8 cellular contexts compared by ENCODE assay signal in genomic region chr3:39180183-39180545, GRCh38. TPM values are rescaled to one million over a fixed set of nuclear protein-coding genes. Genes with fewer than 3 reads are reported as not detected.
DNase-seq lines count a peak whose midpoint lies in the region; ATAC-seq, FAIRE-seq and TF ChIP-seq lines count a peak whose summit lies in the region.

No MANE protein-coding gene starts in this region.

- in situ Hi-C loops in astrocyte of the spinal cord (cut with HindIII; ENCODE audit: low sequenced_read_pairs) = no loop called here

- peaks cover 21% of the 10 kb centered on the region for H3K36me3 ChIP-seq in cardiac muscle cell
- no peaks in the 10 kb centered on the region for H3K36me3 ChIP-seq in lung (ENCODE audit: control insufficient read depth in 2 of 2, insufficient read depth in 2 of 2, low read length in 2 of 2)
- no peaks in the 10 kb centered on the region for H3K36me3 ChIP-seq in upper lobe of left lung

- DNase-seq in cardiac muscle cell (ENCODE audit: low read depth in 1 of 2, low spot score in 1 of 2) = no peak
- DNase-seq in Right ventricle myocardium superior = no peak
- no peak for DNase-seq in astrocyte of the spinal cord (ENCODE audit: low read depth, low spot score)
- DNase-seq in lung (ENCODE audit: low spot score) = no peak
- no peak for DNase-seq in upper lobe of left lung
- no peak for DNase-seq in frontal cortex (ENCODE audit: low spot score in 2 of 2)

- ATAC-seq in Right ventricle myocardium superior (ENCODE audit: poor library complexity) (no peak), lung (ENCODE audit: insufficient read depth, low FRiP score) (no peak), upper lobe of left lung (ENCODE audit: low FRiP score in 2 of 2) (no peak), GM21515 (IDR thresholded peaks at IDR 0.05; ENCODE audit: unreplicated experiment) (no peak), HG02938 (IDR thresholded peaks at IDR 0.05; ENCODE audit: unreplicated experiment) (no peak)

- no peaks in the 10 kb centered on the region for H3K27me3 ChIP-seq in cardiac muscle cell
- H3K27me3 ChIP-seq in lung (ENCODE audit: control insufficient read depth, insufficient read depth) = no peaks in the 10 kb centered on the region
- H3K27me3 ChIP-seq in upper lobe of left lung = no peaks in the 10 kb centered on the region

- intact Hi-C loops in Right ventricle myocardium superior (cut with DNase I) = loop anchor here (2.0 kb wide), 1 partner anchor 29 kb away; no protein-coding TSS in a partner anchor

- H3K4me1 ChIP-seq in cardiac muscle cell (ENCODE audit: low read depth) (peaks cover 15% of the 10 kb centered on the region), lung (ENCODE audit: control insufficient read depth in 2 of 2, insufficient read depth in 2 of 2, low read length in 2 of 2) (peaks cover 14 to 18% of the 10 kb centered on the region in 2 donors), upper lobe of left lung (peaks cover 48 to 66% (median 58%) of the 10 kb centered on the region in 4 donors)

- TF ChIP-seq EP300 in upper lobe of left lung (IDR thresholded peaks at IDR 0.05) = no peak

- H3K9me3 ChIP-seq in cardiac muscle cell (ENCODE audit: low read depth) (no peaks in the 10 kb centered on the region), lung (ENCODE audit: control insufficient read depth in 2 of 2, insufficient read depth in 1 of 2, low read length in 1 of 2) (no peaks in the 10 kb centered on the region), upper lobe of left lung (no peaks in the 10 kb centered on the region)

- H3K4me3 ChIP-seq in cardiac muscle cell = peak overlapping the region; percentile 30
- peak overlapping the region; percentile 38 for H3K4me3 ChIP-seq in astrocyte of the spinal cord (ENCODE audit: low read depth, low read length)
- no peak overlapping the region for H3K4me3 ChIP-seq in lung
- H3K4me3 ChIP-seq in upper lobe of left lung = peak overlapping the region in 3 of 4 donors; percentile 31 to 48 (median 43)

- FAIRE-seq in frontal cortex (lab: Jason Lieb, UNC) = no peak

- H3K27ac ChIP-seq in cardiac muscle cell (no peak overlapping the region), lung (ENCODE audit: low read depth in 1 of 2, low read length in 1 of 2) (peak overlapping the region; percentile 75 to 95), upper lobe of left lung (peak overlapping the region; percentile 87 to 94 (median 94))

- WGBS in lung, 2 donors = 51 to 56% methylated on average over 3 of the region's 3 CpGs
- WGBS in upper lobe of left lung, 2 donors = 52 to 58% methylated on average over 3 of the region's 3 CpGs

- TF ChIP-seq CTCF in cardiac muscle cell (IDR thresholded peaks at IDR 0.05; ENCODE audit: low read depth, low read length) (no peak), astrocyte of the spinal cord (IDR thresholded peaks at IDR 0.05; ENCODE audit: low read depth, low read length) (no peak), lung (IDR thresholded peaks at IDR 0.05; ENCODE audit: control extremely low read depth, extremely low read depth) (no peak), upper lobe of left lung (IDR thresholded peaks at IDR 0.05) (no peak)

- no peak for TF ChIP-seq POLR2A in upper lobe of left lung (IDR thresholded peaks at IDR 0.05)

RNA-seq across cellular contexts. Expression of gene XIRP1, which starts 12.2 kb away (rescaled TPM):
- total RNA-seq in cardiac muscle cell = 195 and 315 TPM in 2 replicates
- polyA plus RNA-seq in cardiac muscle cell = 136 and 199 TPM in 2 replicates
- total RNA-seq in Right ventricle myocardium superior = 249 TPM
- total RNA-seq in lung = under 1 TPM; 0.37 to 0.67 TPM
- under 1 TPM; 0.08 to 0.81 TPM for polyA plus RNA-seq in lung
- 1 to 10 TPM in 1 of 6 donors, under 1 TPM in 2, not detected in 3; 0.07 to 1.2 (median 0.10) TPM for total RNA-seq in upper lobe of left lung
- total RNA-seq in frontal cortex = not detected

RNA-seq across cellular contexts. Expression of gene CSRNP1, which starts 26.8 kb away (rescaled TPM):
- total RNA-seq in cardiac muscle cell = 11.0 and 13.6 TPM in 2 replicates
- polyA plus RNA-seq in cardiac muscle cell = 9.6 and 11.7 TPM in 2 replicates
- 11.4 TPM for total RNA-seq in Right ventricle myocardium superior
- 10 to 100 TPM; 32.8 to 37.9 TPM for total RNA-seq in lung
- 10 to 100 TPM; 25.2 to 97.8 TPM for polyA plus RNA-seq in lung
- total RNA-seq in upper lobe of left lung = 100 to 1,000 TPM in 1 of 6 donors, 10 to 100 TPM in 5; 32.5 to 128 (median 82.4) TPM
- total RNA-seq in frontal cortex = 2.4 TPM

Comparison
In these comparisons a context has a peak if more than half of its experiments do, and no peak if none do; other contexts are left out.
1. RNA of gene XIRP1, which starts 12.2 kb away (total RNA-seq): 195 to 315 TPM in cardiac muscle cell and 249 TPM in Right ventricle myocardium superior (single experiment); 0.37 to 0.67 TPM in lung, 0.07 to 1.2 TPM in upper lobe of left lung and not detected in frontal cortex (single experiment); every median in the first group is over 10 times any median in the second.